In genomic region chr5:115543931-115544370, GRCh38 we compare ENCODE assay signal across 8 cellular contexts. TPM values are rescaled to one million over a fixed set of nuclear protein-coding genes. Genes with fewer than 3 reads are reported as not detected.
DNase-seq lines count a peak whose midpoint lies in the region; ATAC-seq and TF ChIP-seq lines count a peak whose summit lies in the region.

No MANE protein-coding gene starts in this region.

- TF ChIP-seq POLR2A in gastroesophageal sphincter (IDR thresholded peaks at IDR 0.05): no peak
- TF ChIP-seq POLR2A in suprapubic skin (IDR thresholded peaks at IDR 0.05): no peak

- peak overlapping the region; percentile 79 for H3K4me3 ChIP-seq in PC-3 (ENCODE audit: low read length)
- peak overlapping the region; percentile 58 to 89 for H3K4me3 ChIP-seq in gastroesophageal sphincter
- peak overlapping the region; percentile 90 to 95 for H3K4me3 ChIP-seq in neuronal stem cell (ENCODE audit: low read length in 2 of 2)
- peak overlapping the region; percentile 79 for H3K4me3 ChIP-seq in suprapubic skin

- peak overlapping the region; percentile 56 for H2AK5ac ChIP-seq in neuronal stem cell (ENCODE audit: low read depth, low read length)

- H2BK120ac ChIP-seq in neuronal stem cell (ENCODE audit: low read depth, low read length): no peak overlapping the region

- peaks cover 55% of the 10 kb centered on the region for H3K79me2 ChIP-seq in PC-3 (ENCODE audit: low read length)

- H3K27ac ChIP-seq in PC-3 (ENCODE audit: low read length) (peak overlapping the region; percentile 69), gastroesophageal sphincter (peak overlapping the region; percentile 86 to 100 (median 99)), neuronal stem cell (replicated peaks; ENCODE audit: low read length) (peak overlapping the region; percentile 96), suprapubic skin (peak overlapping the region; percentile 98)

- no peak overlapping the region for H3K4ac ChIP-seq in neuronal stem cell (ENCODE audit: low read length)

- TF ChIP-seq CTCF in PC-3 (conservative IDR thresholded peaks at IDR 0.05; ENCODE audit: low read depth, low read length): no peak
- no peak for TF ChIP-seq CTCF in gastroesophageal sphincter (IDR thresholded peaks at IDR 0.05)
- TF ChIP-seq CTCF in suprapubic skin (IDR thresholded peaks at IDR 0.05): no peak

- H4K20me1 ChIP-seq in PC-3 (ENCODE audit: low read length): peaks cover 46% of the 10 kb centered on the region

- no peak overlapping the region for H2BK12ac ChIP-seq in neuronal stem cell (ENCODE audit: low read length)

- H3F3A ChIP-seq in PC-3 (ENCODE audit: low read length, unreplicated experiment): no peaks in the 10 kb centered on the region

- TF ChIP-seq EP300 in gastroesophageal sphincter (IDR thresholded peaks at IDR 0.05) (no peak), suprapubic skin (IDR thresholded peaks at IDR 0.05) (no peak)

- H3K4me2 ChIP-seq in PC-3 (ENCODE audit: low read length) (peak overlapping the region; percentile 94), neuronal stem cell (ENCODE audit: insufficient read depth, low read length, poor library complexity, severe bottlenecking) (peak overlapping the region; percentile 41)

- intact Hi-C loops in PC-3 (cut with micrococcal nuclease): loop anchor here (1.0 to 5.0 kb wide), 6 partner anchors 35 to 234 kb away; no protein-coding TSS in a partner anchor

- H3K4me1 ChIP-seq in PC-3 (ENCODE audit: insufficient read depth, low read length) (peaks cover 17% of the 10 kb centered on the region; the same call in 1 of the 2 replicates), gastroesophageal sphincter (peaks cover 6 to 34% (median 7%) of the 10 kb centered on the region in 3 donors), neuronal stem cell (ENCODE audit: control insufficient read depth in 2 of 2, insufficient read depth in 1 of 2, low read depth in 1 of 2, low read length in 2 of 2) (peaks cover 3 to 11% of the 10 kb centered on the region in 2 donors), suprapubic skin (peaks cover 44% of the 10 kb centered on the region)

- H2AFZ ChIP-seq in PC-3 (ENCODE audit: low read length) (peak overlapping the region; percentile 57), neuronal stem cell (ENCODE audit: low read length) (peak overlapping the region; percentile 94)

- POLR2A ChIA-PET in PC-3 (lab: Charles Lee; ENCODE audit: unreplicated experiment): interaction anchor here (0.5 to 0.6 kb wide), 7 partner anchors 12 to 374 kb away, joined by 3 to 4 read pairs (median 3); partner anchors contain the start of gene TRIM36

- no peak overlapping the region for H4K8ac ChIP-seq in neuronal stem cell (ENCODE audit: low read depth, low read length)

- DNase-seq in activated gamma-delta T cell treated with Interleukin-2 at 50 U/mL for 16 hours (peak; percentile 39), activated gamma-delta T cell (lab: John Stamatoyannopoulos, UW) (no peak), PC-3 (peak; percentile 26), neuronal stem cell (ENCODE audit: low spot score) (peak; percentile 31), suprapubic skin (ENCODE audit: low spot score in 2 of 2) (peak in 1 of 2 donors; percentile 71)
- peak; percentile 61 for DNase-seq in activated naive CD4-positive, alpha-beta T cell treated with Interleukin-2 at 50 U/mL for 16 hours

- H3K18ac ChIP-seq in neuronal stem cell (ENCODE audit: low read length): peak overlapping the region; percentile 99

- ATAC-seq in HG03025 (IDR thresholded peaks at IDR 0.05; ENCODE audit: low FRiP score, unreplicated experiment) (peak; percentile 38), PC-3 (peak; percentile 10), gastroesophageal sphincter (peak; percentile 22)

- peak overlapping the region; percentile 99 for H3K23ac ChIP-seq in neuronal stem cell (ENCODE audit: low read depth, low read length, poor library complexity)

- peak overlapping the region; percentile 99 for H2BK5ac ChIP-seq in neuronal stem cell (ENCODE audit: low read length)

- H3K9me3 ChIP-seq in PC-3 (ENCODE audit: low read length) (peaks cover 6% of the 10 kb centered on the region; the same call in 1 of the 2 replicates), gastroesophageal sphincter (peaks cover 0 to 7% (median 0%) of the 10 kb centered on the region in 3 donors), neuronal stem cell (replicated peaks in 1 of 2; ENCODE audit: control insufficient read depth in 2 of 2, insufficient read depth in 1 of 2, low read depth in 1 of 2, low read length in 2 of 2) (peaks cover 9 to 28% of the 10 kb centered on the region in 2 donors), suprapubic skin (no peaks in the 10 kb centered on the region)

- peak overlapping the region; percentile 93 for H3K9ac ChIP-seq in PC-3 (ENCODE audit: low read length)
- peak overlapping the region; percentile 94 for H3K9ac ChIP-seq in neuronal stem cell (ENCODE audit: low read depth, low read length, poor library complexity)

- H3K27me3 ChIP-seq in PC-3 (ENCODE audit: low read length) (no peaks in the 10 kb centered on the region), gastroesophageal sphincter (no peaks in the 10 kb centered on the region), neuronal stem cell (ENCODE audit: control insufficient read depth in 3 of 3, insufficient read depth in 3 of 3, low read depth in 1 of 3, low read length in 3 of 3) (no peaks in the 10 kb centered on the region), suprapubic skin (no peaks in the 10 kb centered on the region)

- H3K79me1 ChIP-seq in neuronal stem cell (ENCODE audit: low read depth, low read length): no peaks in the 10 kb centered on the region

- BruUV-seq in PC-3 (replicated peaks; lab: Mats Ljungman, UMichigan): no TSS peak

- 0% methylated on average over 1 to 12 of the region's 20 CpGs for WGBS in gastroesophageal sphincter (ENCODE audit: low coverage in 1 of 2), 2 donors
- no CpG with 5 or more reads among the region's 20 CpGs for WGBS in neuronal stem cell (ENCODE audit: extremely low coverage in 2 of 2, insufficient read length in 2 of 2, insufficient replicate concordance in 1 of 2), 2 donors
- WGBS in suprapubic skin: 0% methylated on average over 20 of the region's 20 CpGs

- peaks cover 43% of the 10 kb centered on the region for H3K36me3 ChIP-seq in PC-3 (ENCODE audit: low read depth, low read length)
- H3K36me3 ChIP-seq in gastroesophageal sphincter: peaks cover 2 to 3% of the 10 kb centered on the region in 2 donors
- peaks cover 5 to 44% of the 10 kb centered on the region in 2 donors for H3K36me3 ChIP-seq in neuronal stem cell (replicated peaks in 1 of 2; ENCODE audit: control insufficient read depth in 2 of 2, insufficient read depth in 2 of 2, low read length in 2 of 2)
- peaks cover 5% of the 10 kb centered on the region for H3K36me3 ChIP-seq in suprapubic skin

- no peaks in the 10 kb centered on the region for H3K9me2 ChIP-seq in PC-3 (replicated peaks; ENCODE audit: low read length)

- H4K91ac ChIP-seq in neuronal stem cell (ENCODE audit: low read depth, low read length, poor library complexity): no peak overlapping the region

- CTCF ChIA-PET in PC-3 (lab: Charles Lee): interaction anchor here (0.6 to 0.7 kb wide), 3 partner anchors 30 to 83 kb away, joined by 3 to 8 read pairs (median 3); partner anchors contain the start of gene TMED7

- peak overlapping the region; percentile 96 for H2BK15ac ChIP-seq in neuronal stem cell (ENCODE audit: low read length)

- H3K14ac ChIP-seq in neuronal stem cell (ENCODE audit: low read length): peak overlapping the region; percentile 98

RNA-seq across cellular contexts. Expression of gene FEM1C, which starts 0.6 kb away (rescaled TPM):
- total RNA-seq in PC-3 (2014; rRNA removed) (8.4 and 9.1 TPM in 2 replicates), gastroesophageal sphincter (10 to 100 TPM; 32.0 to 73.9 (median 44.7) TPM), suprapubic skin (10 to 100 TPM; 15.4 to 17.8 (median 16.5) TPM)
- 9.1 TPM for polyA plus RNA-seq in neuronal stem cell (2013, experiment 1 of 2)
- polyA plus RNA-seq in neuronal stem cell (2013, experiment 2 of 2): 9.3 TPM

RNA-seq across cellular contexts. Expression of gene TICAM2, which starts 58.3 kb away (rescaled TPM):
- total RNA-seq in PC-3 (2014; rRNA removed) (3.9 and 5.0 TPM in 2 replicates), gastroesophageal sphincter (1 to 10 TPM; 1.2 to 4.7 (median 3.1) TPM), suprapubic skin (under 1 TPM in 2 of 4 donors, not detected in 2; 0.25 to 0.48 TPM)
- polyA plus RNA-seq in neuronal stem cell (2013, experiment 1 of 2): 0.36 TPM
- polyA plus RNA-seq in neuronal stem cell (2013, experiment 2 of 2): 0.39 TPM
